Comparison of ENCODE assay signal across 8 cellular contexts in the genomic region with DNA sequence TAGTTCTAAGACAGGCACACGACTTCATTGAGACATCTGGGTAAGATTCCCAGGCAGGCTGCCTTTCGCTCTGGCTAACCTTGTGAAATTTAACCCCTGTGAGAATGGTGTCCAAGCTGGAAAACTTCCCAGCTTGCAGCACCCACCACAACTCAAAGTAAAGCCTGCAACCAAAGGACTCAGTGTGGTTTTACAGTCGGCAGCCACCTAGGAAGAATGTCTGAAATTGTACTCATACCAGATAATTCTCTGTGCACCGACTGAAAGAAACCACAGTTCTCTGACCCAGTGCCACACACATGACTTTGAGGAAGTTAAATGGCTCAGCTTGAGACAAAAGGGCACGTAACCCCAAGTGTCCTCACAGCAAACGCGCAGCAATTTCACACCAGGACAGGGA.
DNase-seq lines count a peak whose midpoint lies in the region; ATAC-seq and TF ChIP-seq lines count a peak whose summit lies in the region.

No MANE protein-coding gene starts in this region.

- H3K9me3 ChIP-seq in body of pancreas, result no peaks in the 10 kb centered on the region
- H3K9me3 ChIP-seq in mucosa of descending colon, result no peaks in the 10 kb centered on the region

- no peak overlapping the region for H3K4me3 ChIP-seq in body of pancreas
- no peak overlapping the region for H3K4me3 ChIP-seq in mucosa of descending colon

- peak; percentile 36 for ATAC-seq in body of pancreas
- ATAC-seq in mucosa of descending colon, result peak; percentile 42
- ATAC-seq in HG03097 (IDR thresholded peaks at IDR 0.05; ENCODE audit: low FRiP score, unreplicated experiment), result no peak
- ATAC-seq in GM21786 (IDR thresholded peaks at IDR 0.05; ENCODE audit: unreplicated experiment), result no peak
- ATAC-seq in GM21528 (IDR thresholded peaks at IDR 0.05; ENCODE audit: low FRiP score, unreplicated experiment), result no peak

- no peak for TF ChIP-seq CTCF in body of pancreas (IDR thresholded peaks at IDR 0.05)
- TF ChIP-seq CTCF in mucosa of descending colon (IDR thresholded peaks at IDR 0.05), result no peak

- intact Hi-C loops in body of pancreas (cut with DNase I) (no loop called here), mucosa of descending colon (cut with DNase I, micrococcal nuclease) (no loop called here)

- DNase-seq in GM03348 (ENCODE audit: low spot score) (peak; percentile 76), LHCN-M2 (ENCODE audit: low read depth) (peak; percentile 99), body of pancreas (peak in 2 of 4 donors; percentile 14 to 46), mucosa of descending colon (no peak)
- DNase-seq in activated CD4-positive, CD25-positive, alpha-beta regulatory T cell treated with anti-CD3 and anti-CD28 coated beads, Interleukin-2, amount 50 U/mL, for 72 hours, result no peak

- no peak for TF ChIP-seq POLR2A in body of pancreas (IDR thresholded peaks at IDR 0.05)

- no peaks in the 10 kb centered on the region for H3K27me3 ChIP-seq in body of pancreas

- 30 to 62% methylated on average over 7 of the region's 7 CpGs for WGBS in body of pancreas, 2 donors

- H3K36me3 ChIP-seq in body of pancreas (replicated peaks in 1 of 2; ENCODE audit: insufficient read depth in 1 of 2, low read depth in 2 of 2), result no peaks in the 10 kb centered on the region
- H3K36me3 ChIP-seq in mucosa of descending colon (ENCODE audit: low read depth), result no peaks in the 10 kb centered on the region

- no peak overlapping the region for H3K27ac ChIP-seq in body of pancreas

- H3K4me1 ChIP-seq in body of pancreas (peaks cover 39% of the 10 kb centered on the region), mucosa of descending colon (ENCODE audit: low read depth) (peaks cover 38% of the 10 kb centered on the region)

Comparison
In these comparisons a context has a peak if more than half of its experiments do, and no peak if none do; other contexts are left out.
1. DNase-seq: peak in GM03348 (single experiment) and LHCN-M2 (single experiment); none in mucosa of descending colon (0 of 3) and activated CD4-positive, CD25-positive, alpha-beta regulatory T cell treated with anti-CD3 and anti-CD28 coated beads, Interleukin-2, amount 50 U/mL, for 72 hours (single experiment).
2. ATAC-seq: peak in body of pancreas (single experiment) and mucosa of descending colon (single experiment); none in HG03097 (single experiment), GM21786 (single experiment) and GM21528 (single experiment).